Comparison of ENCODE assay signal across 1 cellular context in the genomic region with DNA sequence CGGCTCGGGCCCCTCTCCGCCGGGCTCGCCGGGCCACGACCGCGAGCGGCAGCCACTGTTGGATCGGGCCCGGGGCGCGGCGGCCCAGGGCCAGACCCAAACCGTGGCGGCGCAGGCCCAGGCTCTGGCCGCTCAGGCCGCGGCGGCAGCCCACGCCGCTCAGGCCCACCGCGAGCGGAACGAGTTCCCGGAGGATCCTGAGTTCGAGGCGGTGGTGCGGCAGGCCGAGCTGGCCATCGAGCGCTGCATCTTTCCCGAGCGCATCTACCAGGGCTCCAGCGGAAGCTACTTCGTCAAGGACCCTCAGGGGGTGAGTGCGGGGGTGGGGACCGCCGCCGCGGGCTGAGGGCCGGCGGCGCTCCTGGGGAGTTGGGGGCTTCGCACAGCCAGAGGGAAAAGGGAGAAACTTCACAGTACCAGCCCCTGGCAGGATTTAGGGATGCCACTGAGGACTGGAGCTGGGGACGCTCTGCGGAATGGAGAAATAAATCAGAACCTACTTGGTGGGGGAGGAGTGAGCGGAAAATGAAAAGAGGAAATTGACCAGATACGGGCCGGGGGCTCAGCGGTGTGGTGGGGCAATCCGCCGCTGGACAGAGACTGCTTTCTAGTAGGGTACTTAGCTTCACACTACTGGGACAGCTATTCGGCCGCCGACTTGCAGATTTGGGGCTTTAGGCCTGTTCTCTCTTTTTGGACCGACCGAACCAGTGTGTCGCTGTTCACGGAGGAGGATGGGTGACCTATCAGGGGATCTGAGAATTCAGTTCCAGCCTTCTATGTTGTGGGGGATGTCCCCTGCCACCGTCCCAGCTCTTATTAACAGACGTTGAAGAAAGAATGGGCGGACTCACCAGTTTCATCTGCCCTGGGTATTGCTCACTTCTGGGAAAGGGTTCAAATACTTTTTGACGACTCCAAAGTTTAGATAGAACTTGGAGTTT.
A peak's percentile ranks its signal among the peaks of the same experiment; 100 is the strongest.
TF ChIP-seq lines count a peak whose summit lies in the region.

No MANE protein-coding gene starts in this region.

TF ChIP-seq in HepG2, 621 proteins besides CTCF, POLR2A, EP300 and RAD21:
- peak; percentile 13; the same call in 1 of the 2 replicates for TF ChIP-seq RBFOX2 (IDR thresholded peaks at IDR 0.05; ENCODE audit: low read depth, low read length)
- TF ChIP-seq TAF1 (CRISPR knock-in tag; IDR thresholded peaks at IDR 0.05) = peak; percentile 1; the same call in 1 of the 2 replicates
- no peak for TF ChIP-seq ZNF101 (CRISPR knock-in tag; IDR thresholded peaks at IDR 0.05; ENCODE audit: borderline replicate concordance, low read depth)
- TF ChIP-seq HMGXB4 (CRISPR knock-in tag; IDR thresholded peaks at IDR 0.05; ENCODE audit: borderline replicate concordance in 1 of 2, low read depth in 1 of 2) = peak in 1 of 2 experiments; percentile 14; a peak in 1 of 4 replicates
- TF ChIP-seq RFX1 (IDR thresholded peaks at IDR 0.05) = no peak
- no peak for TF ChIP-seq MAZ (IDR thresholded peaks at IDR 0.05; ENCODE audit: borderline replicate concordance, low read depth, low read length)
- TF ChIP-seq MAZ (CRISPR knock-in tag; IDR thresholded peaks at IDR 0.05; ENCODE audit: low read depth) = peak; percentile 61; the same call in 1 of the 2 replicates
- peak; percentile 81 for TF ChIP-seq ZFX (CRISPR knock-in tag; IDR thresholded peaks at IDR 0.05; ENCODE audit: low read depth)
- peak; percentile 56; the same call in 1 of the 2 replicates for TF ChIP-seq HES4 (CRISPR knock-in tag; IDR thresholded peaks at IDR 0.05; ENCODE audit: borderline replicate concordance)
- TF ChIP-seq, protein P1, sequence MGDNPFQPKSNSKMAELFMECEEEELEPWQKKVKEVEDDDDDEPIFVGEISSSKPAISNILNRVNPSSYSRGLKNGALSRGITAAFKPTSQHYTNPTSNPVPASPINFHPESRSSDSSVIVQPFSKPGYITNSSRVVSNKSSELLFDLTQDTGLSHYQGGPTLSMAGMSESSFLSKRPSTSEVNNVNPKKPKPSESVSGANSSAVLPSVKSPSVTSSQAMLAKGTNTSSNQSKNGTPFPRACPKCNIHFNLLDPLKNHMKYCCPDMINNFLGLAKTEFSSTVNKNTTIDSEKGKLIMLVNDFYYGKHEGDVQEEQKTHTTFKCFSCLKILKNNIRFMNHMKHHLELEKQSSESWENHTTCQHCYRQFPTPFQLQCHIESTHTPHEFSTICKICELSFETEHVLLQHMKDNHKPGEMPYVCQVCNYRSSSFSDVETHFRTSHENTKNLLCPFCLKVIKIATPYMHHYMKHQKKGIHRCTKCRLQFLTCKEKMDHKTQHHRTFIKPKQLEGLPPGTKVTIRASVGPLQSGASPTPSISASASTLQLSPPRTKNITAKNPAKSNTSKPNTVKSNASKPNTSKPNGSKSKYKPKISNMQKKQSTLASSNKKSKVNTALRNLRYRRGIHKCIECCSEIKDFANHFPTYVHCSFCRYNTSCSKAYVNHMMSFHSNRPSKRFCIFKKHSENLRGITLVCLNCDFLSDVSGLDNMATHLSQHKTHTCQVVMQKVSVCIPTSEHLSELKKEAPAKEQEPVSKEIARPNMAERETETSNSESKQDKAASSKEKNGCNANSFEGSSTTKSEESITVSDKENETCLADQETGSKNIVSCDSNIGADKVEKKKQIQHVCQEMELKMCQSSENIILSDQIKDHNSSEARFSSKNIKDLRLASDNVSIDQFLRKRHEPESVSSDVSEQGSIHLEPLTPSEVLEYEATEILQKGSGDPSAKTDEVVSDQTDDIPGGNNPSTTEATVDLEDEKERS (CRISPR knock-in tag; IDR thresholded peaks at IDR 0.05) = no peak
- peak; percentile 74; the same call in 1 of the 2 replicates for TF ChIP-seq EED (CRISPR knock-in tag; IDR thresholded peaks at IDR 0.05)
- 0 out of 2 replicates have a peak, but pooled peaks have one; percentile 41 for TF ChIP-seq KDM5A (IDR thresholded peaks at IDR 0.05; ENCODE audit: borderline replicate concordance, low read length)
- TF ChIP-seq SPEN (CRISPR knock-in tag; IDR thresholded peaks at IDR 0.05; ENCODE audit: low read depth) = 0 out of 2 replicates have a peak, but pooled peaks have one; percentile 10
- TF ChIP-seq ATF1 (CRISPR knock-in tag; IDR thresholded peaks at IDR 0.05) = no peak
- peak; percentile 56 for TF ChIP-seq PHF8 (CRISPR knock-in tag; IDR thresholded peaks at IDR 0.05)
- 0 out of 2 replicates have a peak, but pooled peaks have one; percentile 10 for TF ChIP-seq SP4 (CRISPR knock-in tag; IDR thresholded peaks at IDR 0.05)
- no peak for TF ChIP-seq ZNF614 (CRISPR knock-in tag; IDR thresholded peaks at IDR 0.05; ENCODE audit: borderline replicate concordance)
- no peak for TF ChIP-seq ATRX (CRISPR knock-in tag; IDR thresholded peaks at IDR 0.05; ENCODE audit: borderline replicate concordance)
- no peak; the same call in 1 of the 2 replicates for TF ChIP-seq ATF7-NPFF (CRISPR knock-in tag; IDR thresholded peaks at IDR 0.05; ENCODE audit: low read depth)
- 0 out of 2 replicates have a peak, but pooled peaks have one; percentile 32 for TF ChIP-seq CCDC6 (CRISPR knock-in tag; IDR thresholded peaks at IDR 0.05)
- peak; percentile 20; the same call in 1 of the 2 replicates for TF ChIP-seq SRY (CRISPR knock-in tag; IDR thresholded peaks at IDR 0.05)
- TF ChIP-seq NONO (IDR thresholded peaks at IDR 0.05) = no peak
- no peak for TF ChIP-seq NONO (CRISPR knock-in tag; conservative IDR thresholded peaks at IDR 0.05)
- 0 out of 2 replicates have a peak, but pooled peaks have one; percentile 33 for TF ChIP-seq EEA1 (CRISPR knock-in tag; IDR thresholded peaks at IDR 0.05; ENCODE audit: borderline replicate concordance)
- TF ChIP-seq ZNF451 (CRISPR knock-in tag; IDR thresholded peaks at IDR 0.05) = 0 out of 2 replicates have a peak, but pooled peaks have one; percentile 9
- no peak for TF ChIP-seq ZNF501 (CRISPR knock-in tag; IDR thresholded peaks at IDR 0.05)
- TF ChIP-seq, protein P2, sequence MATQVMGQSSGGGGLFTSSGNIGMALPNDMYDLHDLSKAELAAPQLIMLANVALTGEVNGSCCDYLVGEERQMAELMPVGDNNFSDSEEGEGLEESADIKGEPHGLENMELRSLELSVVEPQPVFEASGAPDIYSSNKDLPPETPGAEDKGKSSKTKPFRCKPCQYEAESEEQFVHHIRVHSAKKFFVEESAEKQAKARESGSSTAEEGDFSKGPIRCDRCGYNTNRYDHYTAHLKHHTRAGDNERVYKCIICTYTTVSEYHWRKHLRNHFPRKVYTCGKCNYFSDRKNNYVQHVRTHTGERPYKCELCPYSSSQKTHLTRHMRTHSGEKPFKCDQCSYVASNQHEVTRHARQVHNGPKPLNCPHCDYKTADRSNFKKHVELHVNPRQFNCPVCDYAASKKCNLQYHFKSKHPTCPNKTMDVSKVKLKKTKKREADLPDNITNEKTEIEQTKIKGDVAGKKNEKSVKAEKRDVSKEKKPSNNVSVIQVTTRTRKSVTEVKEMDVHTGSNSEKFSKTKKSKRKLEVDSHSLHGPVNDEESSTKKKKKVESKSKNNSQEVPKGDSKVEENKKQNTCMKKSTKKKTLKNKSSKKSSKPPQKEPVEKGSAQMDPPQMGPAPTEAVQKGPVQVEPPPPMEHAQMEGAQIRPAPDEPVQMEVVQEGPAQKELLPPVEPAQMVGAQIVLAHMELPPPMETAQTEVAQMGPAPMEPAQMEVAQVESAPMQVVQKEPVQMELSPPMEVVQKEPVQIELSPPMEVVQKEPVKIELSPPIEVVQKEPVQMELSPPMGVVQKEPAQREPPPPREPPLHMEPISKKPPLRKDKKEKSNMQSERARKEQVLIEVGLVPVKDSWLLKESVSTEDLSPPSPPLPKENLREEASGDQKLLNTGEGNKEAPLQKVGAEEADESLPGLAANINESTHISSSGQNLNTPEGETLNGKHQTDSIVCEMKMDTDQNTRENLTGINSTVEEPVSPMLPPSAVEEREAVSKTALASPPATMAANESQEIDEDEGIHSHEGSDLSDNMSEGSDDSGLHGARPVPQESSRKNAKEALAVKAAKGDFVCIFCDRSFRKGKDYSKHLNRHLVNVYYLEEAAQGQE (IDR thresholded peaks at IDR 0.05; ENCODE audit: borderline replicate concordance in 1 of 2, low read depth in 1 of 2, low read length in 2 of 2) = peak in 1 of 2 experiments; percentile 26; a peak in 1 of 4 replicates
- TF ChIP-seq ZFY (CRISPR knock-in tag; IDR thresholded peaks at IDR 0.05) = peak; percentile 78
- TF ChIP-seq ZNF687 (CRISPR knock-in tag; IDR thresholded peaks at IDR 0.05) = peak; percentile 46; the same call in 1 of the 2 replicates
- TF ChIP-seq ATAD3A (CRISPR knock-in tag; IDR thresholded peaks at IDR 0.05) = 0 out of 2 replicates have a peak, but pooled peaks have one; percentile 18
- 0 out of 2 replicates have a peak, but pooled peaks have one; percentile 64 for TF ChIP-seq DNMT1 (CRISPR knock-in tag; IDR thresholded peaks at IDR 0.05)
- 0 out of 2 replicates have a peak, but pooled peaks have one; percentile 14 for TF ChIP-seq ZNF563 (CRISPR knock-in tag; IDR thresholded peaks at IDR 0.05)
- no peak for TF ChIP-seq FOXA1 (IDR thresholded peaks at IDR 0.05)
- no peak for TF ChIP-seq FOXA1 (CRISPR knock-in tag; IDR thresholded peaks at IDR 0.05)
- TF ChIP-seq ZNF24 (IDR thresholded peaks at IDR 0.05) = no peak
- TF ChIP-seq ZNF234 (CRISPR knock-in tag; conservative IDR thresholded peaks at IDR 0.05) = no peak
